32 cellular contexts compared by ENCODE assay signal in genomic region chr2:168784993-168785392, GRCh38. TPM values are rescaled to one million over a fixed set of nuclear protein-coding genes. Genes with fewer than 3 reads are reported as not detected.
"Had no signal": no experiment of that assay in that cellular context is flagged by ENCODE, and none has a peak within 500 bp of the region (broad histone marks: within the 10 kb centered on the region; RNA-seq: fewer than 3 reads in every experiment).

No MANE protein-coding gene starts in this region.

- H3K4me2 ChIP-seq: smooth muscle cell had no signal

- H3K9me3 ChIP-seq: heart left ventricle, left lung, ovary, suprapubic skin, tibial artery, upper lobe of right lung had no signal

- H3K4me1 ChIP-seq: foreskin keratinocyte, left lung, upper lobe of right lung had no signal

- DNase-seq: activated CD4-positive, alpha-beta memory T cell treated with anti-CD3 and anti-CD28 coated beads for 36 hours; activated CD4-positive, alpha-beta T cell treated with anti-CD3 and anti-CD28 coated beads, Interleukin-2, amount 10 ng/mL, durations not matched to agents 24 days and 14 days; activated CD4-positive, CD25-positive, alpha-beta regulatory T cell treated with anti-CD3 and anti-CD28 coated beads, Interleukin-2, amount 50 U/mL, for 72 hours; activated CD8-positive, alpha-beta memory T cell treated with anti-CD3 and anti-CD28 coated beads, Interleukin-2, amount 50 U/mL, for 4 hours; activated gamma-delta T cell; activated naive CD4-positive, alpha-beta T cell treated with anti-CD3 and anti-CD28 coated beads, Interleukin-2, amount 50 U/mL, for 16 hours; activated T-cell treated with anti-CD3 and anti-CD28 coated beads, Interleukin-2, amount 50 U/mL, for 1 hour; amniotic stem cell; caudate nucleus; cortex of kidney; effector memory CD8-positive, alpha-beta T cell; erythroblast; foreskin keratinocyte; heart left ventricle; hypothalamus; immature natural killer cell; left lung; mesendoderm; ovary; retina; stimulated activated CD4-positive, alpha-beta T cell treated with anti-CD3 and anti-CD28 coated beads, Interleukin-15, amount 100 ng/mL, for 24 hours; stimulated activated CD4-positive, alpha-beta T cell treated with anti-CD3 and anti-CD28 coated beads, Interleukin-2, amount 100 ng/mL, for 24 hours; stimulated activated naive B cell treated with anti-CD40 and anti-IgM and Interleukin-4, amounts not matched to agents 10 μg/mL and 1 μg/mL and 100 μg/mL, for 72 hours; tibial artery; upper lobe of right lung had no signal

- ATAC-seq: effector memory CD8-positive, alpha-beta T cell; foreskin keratinocyte; heart left ventricle; left lung; sciatic nerve; stimulated activated naive B cell treated with anti-CD40 and anti-IgM and Interleukin-4, amounts not matched to agents 10 μg/mL and 1 μg/mL and 100 μg/mL, for 72 hours; upper lobe of right lung had no signal

- H3K27ac ChIP-seq: foreskin keratinocyte, heart left ventricle, left lung, ovary, suprapubic skin, tibial artery, upper lobe of right lung had no signal

- H3K27me3 ChIP-seq: heart left ventricle, left lung, ovary, suprapubic skin, tibial artery, upper lobe of right lung had no signal

- H3K36me3 ChIP-seq: heart left ventricle, left lung, ovary, suprapubic skin, tibial artery, upper lobe of right lung had no signal

- H3K4me3 ChIP-seq: heart left ventricle, left lung, lung, ovary, smooth muscle cell, suprapubic skin, tibial artery, upper lobe of right lung had no signal

RNA-seq across cellular contexts. Expression of gene NOSTRIN, which starts 17.4 kb away (rescaled TPM):
- total RNA-seq: activated CD4-positive, alpha-beta memory T cell treated with anti-CD3 and anti-CD28 coated beads for 36 hours; activated CD4-positive, alpha-beta T cell treated with anti-CD3 and anti-CD28 coated beads, Interleukin-2, amount 10 ng/mL, durations not matched to agents 24 days and 14 days; activated CD8-positive, alpha-beta memory T cell treated with anti-CD3 and anti-CD28 coated beads for 36 hours; astrocyte; foreskin keratinocyte; smooth muscle cell; T-helper 1 cell treated with Interleukin-12 subunit alpha and Interleukin-12 subunit beta and Interleukin-4 antibody, amounts not matched to agents 30 ng/mL and 1 ng/mL, for 36 hours had no signal
